ENCODE assay signal across 9 cellular contexts in genomic region chr7:155166673-155167370, GRCh38.
DNase-seq lines count a peak whose midpoint lies in the region; ATAC-seq and TF ChIP-seq lines count a peak whose summit lies in the region.
"Had no signal": no experiment of that assay in that cellular context is flagged by ENCODE, and none has a peak within 500 bp of the region (broad histone marks: within the 10 kb centered on the region; RNA-seq: fewer than 3 reads in every experiment).

No MANE protein-coding gene starts in this region.

- in situ Hi-C loops in GM13976 (cut with MboI; ENCODE audit: low sequenced_read_pairs, unreplicated experiment), result no loop called here

- no peak overlapping the region for H3K4me3 ChIP-seq in AG10803 (ENCODE audit: low read length)

- no peak for TF ChIP-seq CTCF in AG10803 (conservative IDR thresholded peaks at IDR 0.05; ENCODE audit: low read length)
- no peak for TF ChIP-seq CTCF in GM13976 (IDR thresholded peaks at IDR 0.05; ENCODE audit: borderline replicate concordance, control extremely low read depth, extremely low read depth, insufficient read depth, missing control alignments)

- ATAC-seq in HG02870 (IDR thresholded peaks at IDR 0.05; ENCODE audit: unreplicated experiment) (peak; percentile 80), HG03108 (IDR thresholded peaks at IDR 0.05; ENCODE audit: unreplicated experiment) (no peak), HG03571 (IDR thresholded peaks at IDR 0.05; ENCODE audit: unreplicated experiment) (no peak)

- DNase-seq in AG10803 (ENCODE audit: low read depth) (peak; percentile 94), SW 1271 (lab: John Stamatoyannopoulos, UW) (peak; percentile 76 to 92), islet precursor cell (peak; percentile 86), GM13976 (ENCODE audit: low spot score) (no peak)
- DNase-seq in activated T-cell treated with anti-CD3 and anti-CD28 coated beads, Interleukin-2, amount 50 U/mL, for 48 hours, result no peak
- DNase-seq: small intestine had no signal

Comparison
In these comparisons a context has a peak if more than half of its experiments do, and no peak if none do; other contexts are left out.
1. DNase-seq: peak in AG10803 (single experiment), SW 1271 (2 of 2) and islet precursor cell (single experiment); none in activated T-cell treated with anti-CD3 and anti-CD28 coated beads, Interleukin-2, amount 50 U/mL, for 48 hours (0 of 2) and GM13976 (single experiment).